Comparison of ENCODE assay signal across 9 cellular contexts in genomic region chr6:1821188-1822183, GRCh38.
A peak's percentile ranks its signal among the peaks of the same experiment; 100 is the strongest.
DNase-seq lines count a peak whose midpoint lies in the region; ATAC-seq and TF ChIP-seq lines count a peak whose summit lies in the region.
"Had no signal": no experiment of that assay in that cellular context is flagged by ENCODE, and none has a peak within 500 bp of the region (broad histone marks: within the 10 kb centered on the region; RNA-seq: fewer than 3 reads in every experiment).

No MANE protein-coding gene starts in this region.

- POLR2A ChIA-PET in HEK293 (lab: Yijun Ruan, JAX): no interaction called here

- no peaks in the 10 kb centered on the region for H3K27me3 ChIP-seq in adipocyte (replicated peaks; ENCODE audit: control insufficient read depth, insufficient read depth, low read length)
- no peaks in the 10 kb centered on the region for H3K27me3 ChIP-seq in right lobe of liver

- no peaks in the 10 kb centered on the region for H3K9me3 ChIP-seq in HEK293 (ENCODE audit: control insufficient read depth, insufficient read depth, low read depth, low read length)
- H3K9me3 ChIP-seq in adipocyte (ENCODE audit: control insufficient read depth, low read length): no peaks in the 10 kb centered on the region
- no peaks in the 10 kb centered on the region for H3K9me3 ChIP-seq in right lobe of liver

- intact Hi-C loops in right lobe of liver (cut with DNase I): no loop called here

- TF ChIP-seq CTCF in HEK293 (tag by site-specific recombination; IDR thresholded peaks at IDR 0.05) (no peak), right lobe of liver (IDR thresholded peaks at IDR 0.05) (no peak)

- no peak for TF ChIP-seq POLR2A in right lobe of liver (IDR thresholded peaks at IDR 0.05)

- CTCF ChIA-PET in HEK293 (lab: Yijun Ruan, JAX): interaction anchor here (0.5 to 1.8 kb wide), 9 partner anchors 28 to 1901 kb away, joined by 3 to 5 read pairs (median 4); no protein-coding TSS in a partner anchor

- H3K4me1 ChIP-seq in HEK293 (ENCODE audit: control insufficient read depth, insufficient read depth, low read length): peaks cover 33% of the 10 kb centered on the region
- peaks cover 42% of the 10 kb centered on the region for H3K4me1 ChIP-seq in adipocyte (ENCODE audit: control insufficient read depth, insufficient read depth, low read length)
- H3K4me1 ChIP-seq in right lobe of liver: peaks cover 0 to 16% (median 3%) of the 10 kb centered on the region in 4 donors

- DNase-seq in AG20443 (ENCODE audit: low spot score): peak; percentile 68
- peak; percentile 78 for DNase-seq in adipocyte (ENCODE audit: low read depth)
- no peak for DNase-seq in right lobe of liver
- no peak for DNase-seq in substantia nigra (lab: John Stamatoyannopoulos, UW)
- no peak for DNase-seq in CD1c-positive myeloid dendritic cell (ENCODE audit: extremely low spot score)
- DNase-seq in AML-193 (lab: John Stamatoyannopoulos, UW): no peak
- DNase-seq: natural killer cell had no signal

- 51% methylated on average over 22 of the region's 22 CpGs for WGBS in right lobe of liver (ENCODE audit: insufficient coverage, low coverage, low lambda C conversion rate, missing lambda C conversion rate)

- peak overlapping the region; percentile 41 for H3K9ac ChIP-seq in adipocyte (ENCODE audit: low read length)

- no peaks in the 10 kb centered on the region for H3K36me3 ChIP-seq in HEK293 (ENCODE audit: control insufficient read depth in 2 of 2, insufficient read depth in 1 of 2, low read length in 2 of 2)
- no peaks in the 10 kb centered on the region for H3K36me3 ChIP-seq in adipocyte (ENCODE audit: control insufficient read depth, insufficient read depth, low read length, severe bottlenecking)
- H3K36me3 ChIP-seq in right lobe of liver: no peaks in the 10 kb centered on the region

- H3K27ac ChIP-seq in HEK293 (ENCODE audit: extremely low read depth, low read depth, low read length): peak overlapping the region; percentile 83
- no peak overlapping the region for H3K27ac ChIP-seq in right lobe of liver
- H3K27ac ChIP-seq in substantia nigra (ENCODE audit: low read depth, low read length, poor library complexity, severe bottlenecking): no peak overlapping the region

- ATAC-seq in right lobe of liver (peak in 3 of 4 donors; percentile 29 to 52 (median 30)), GM21367 (IDR thresholded peaks at IDR 0.05; ENCODE audit: unreplicated experiment) (no peak)
- ATAC-seq: natural killer cell had no signal

- no peak overlapping the region for H3K4me3 ChIP-seq in HEK293 (ENCODE audit: low read depth, low read length)
- H3K4me3 ChIP-seq in adipocyte (ENCODE audit: low read length): peak overlapping the region; percentile 68
- no peak overlapping the region for H3K4me3 ChIP-seq in right lobe of liver

TF ChIP-seq in HEK293, 187 proteins besides CTCF, POLR2A, EP300 and RAD21 (continues in another document):
- TF ChIP-seq, protein P1, sequence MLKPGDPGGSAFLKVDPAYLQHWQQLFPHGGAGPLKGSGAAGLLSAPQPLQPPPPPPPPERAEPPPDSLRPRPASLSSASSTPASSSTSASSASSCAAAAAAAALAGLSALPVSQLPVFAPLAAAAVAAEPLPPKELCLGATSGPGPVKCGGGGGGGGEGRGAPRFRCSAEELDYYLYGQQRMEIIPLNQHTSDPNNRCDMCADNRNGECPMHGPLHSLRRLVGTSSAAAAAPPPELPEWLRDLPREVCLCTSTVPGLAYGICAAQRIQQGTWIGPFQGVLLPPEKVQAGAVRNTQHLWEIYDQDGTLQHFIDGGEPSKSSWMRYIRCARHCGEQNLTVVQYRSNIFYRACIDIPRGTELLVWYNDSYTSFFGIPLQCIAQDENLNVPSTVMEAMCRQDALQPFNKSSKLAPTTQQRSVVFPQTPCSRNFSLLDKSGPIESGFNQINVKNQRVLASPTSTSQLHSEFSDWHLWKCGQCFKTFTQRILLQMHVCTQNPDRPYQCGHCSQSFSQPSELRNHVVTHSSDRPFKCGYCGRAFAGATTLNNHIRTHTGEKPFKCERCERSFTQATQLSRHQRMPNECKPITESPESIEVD (tag by site-specific recombination; IDR thresholded peaks at IDR 0.05): peak; percentile 99
- TF ChIP-seq SP7 (tag by site-specific recombination; IDR thresholded peaks at IDR 0.05): peak; percentile 62; the same call in 1 of the 2 replicates
- TF ChIP-seq ZNF335 (tag by site-specific recombination; conservative IDR thresholded peaks at IDR 0.05): peak; percentile 86
- TF ChIP-seq, protein P2, sequence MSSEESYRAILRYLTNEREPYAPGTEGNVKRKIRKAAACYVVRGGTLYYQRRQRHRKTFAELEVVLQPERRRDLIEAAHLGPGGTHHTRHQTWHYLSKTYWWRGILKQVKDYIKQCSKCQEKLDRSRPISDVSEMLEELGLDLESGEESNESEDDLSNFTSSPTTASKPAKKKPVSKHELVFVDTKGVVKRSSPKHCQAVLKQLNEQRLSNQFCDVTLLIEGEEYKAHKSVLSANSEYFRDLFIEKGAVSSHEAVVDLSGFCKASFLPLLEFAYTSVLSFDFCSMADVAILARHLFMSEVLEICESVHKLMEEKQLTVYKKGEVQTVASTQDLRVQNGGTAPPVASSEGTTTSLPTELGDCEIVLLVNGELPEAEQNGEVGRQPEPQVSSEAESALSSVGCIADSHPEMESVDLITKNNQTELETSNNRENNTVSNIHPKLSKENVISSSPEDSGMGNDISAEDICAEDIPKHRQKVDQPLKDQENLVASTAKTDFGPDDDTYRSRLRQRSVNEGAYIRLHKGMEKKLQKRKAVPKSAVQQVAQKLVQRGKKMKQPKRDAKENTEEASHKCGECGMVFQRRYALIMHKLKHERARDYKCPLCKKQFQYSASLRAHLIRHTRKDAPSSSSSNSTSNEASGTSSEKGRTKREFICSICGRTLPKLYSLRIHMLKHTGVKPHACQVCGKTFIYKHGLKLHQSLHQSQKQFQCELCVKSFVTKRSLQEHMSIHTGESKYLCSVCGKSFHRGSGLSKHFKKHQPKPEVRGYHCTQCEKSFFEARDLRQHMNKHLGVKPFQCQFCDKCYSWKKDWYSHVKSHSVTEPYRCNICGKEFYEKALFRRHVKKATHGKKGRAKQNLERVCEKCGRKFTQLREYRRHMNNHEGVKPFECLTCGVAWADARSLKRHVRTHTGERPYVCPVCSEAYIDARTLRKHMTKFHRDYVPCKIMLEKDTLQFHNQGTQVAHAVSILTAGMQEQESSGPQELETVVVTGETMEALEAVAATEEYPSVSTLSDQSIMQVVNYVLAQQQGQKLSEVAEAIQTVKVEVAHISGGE (tag by site-specific recombination; conservative IDR thresholded peaks at IDR 0.05; ENCODE audit: low read depth): peak; percentile 32; the same call in 1 of the 2 replicates
- TF ChIP-seq ZSCAN23 (tag by site-specific recombination; IDR thresholded peaks at IDR 0.05): no peak
- 0 out of 2 replicates have a peak, but pooled peaks have one; percentile 33 for TF ChIP-seq MZF1 (tag by site-specific recombination; IDR thresholded peaks at IDR 0.05; ENCODE audit: borderline replicate concordance)
- TF ChIP-seq, protein P3, sequence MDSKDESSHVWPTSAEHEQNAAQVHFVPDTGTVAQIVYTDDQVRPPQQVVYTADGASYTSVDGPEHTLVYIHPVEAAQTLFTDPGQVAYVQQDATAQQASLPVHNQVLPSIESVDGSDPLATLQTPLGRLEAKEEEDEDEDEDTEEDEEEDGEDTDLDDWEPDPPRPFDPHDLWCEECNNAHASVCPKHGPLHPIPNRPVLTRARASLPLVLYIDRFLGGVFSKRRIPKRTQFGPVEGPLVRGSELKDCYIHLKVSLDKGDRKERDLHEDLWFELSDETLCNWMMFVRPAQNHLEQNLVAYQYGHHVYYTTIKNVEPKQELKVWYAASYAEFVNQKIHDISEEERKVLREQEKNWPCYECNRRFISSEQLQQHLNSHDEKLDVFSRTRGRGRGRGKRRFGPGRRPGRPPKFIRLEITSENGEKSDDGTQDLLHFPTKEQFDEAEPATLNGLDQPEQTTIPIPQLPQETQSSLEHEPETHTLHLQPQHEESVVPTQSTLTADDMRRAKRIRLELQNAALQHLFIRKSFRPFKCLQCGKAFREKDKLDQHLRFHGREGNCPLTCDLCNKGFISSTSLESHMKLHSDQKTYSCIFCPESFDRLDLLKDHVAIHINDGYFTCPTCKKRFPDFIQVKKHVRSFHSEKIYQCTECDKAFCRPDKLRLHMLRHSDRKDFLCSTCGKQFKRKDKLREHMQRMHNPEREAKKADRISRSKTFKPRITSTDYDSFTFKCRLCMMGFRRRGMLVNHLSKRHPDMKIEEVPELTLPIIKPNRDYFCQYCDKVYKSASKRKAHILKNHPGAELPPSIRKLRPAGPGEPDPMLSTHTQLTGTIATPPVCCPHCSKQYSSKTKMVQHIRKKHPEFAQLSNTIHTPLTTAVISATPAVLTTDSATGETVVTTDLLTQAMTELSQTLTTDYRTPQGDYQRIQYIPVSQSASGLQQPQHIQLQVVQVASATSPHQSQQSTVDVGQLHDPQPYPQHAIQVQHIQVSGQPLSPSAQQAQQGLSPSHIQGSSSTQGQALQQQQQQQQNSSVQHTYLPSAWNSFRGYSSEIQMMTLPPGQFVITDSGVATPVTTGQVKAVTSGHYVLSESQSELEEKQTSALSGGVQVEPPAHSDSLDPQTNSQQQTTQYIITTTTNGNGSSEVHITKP (tag by site-specific recombination; IDR thresholded peaks at IDR 0.05): 0 out of 2 replicates have a peak, but pooled peaks have one; percentile 11
- peak; percentile 70 for TF ChIP-seq ZNF843 (tag by site-specific recombination; IDR thresholded peaks at IDR 0.05)
- TF ChIP-seq ZBTB44 (tag by site-specific recombination; IDR thresholded peaks at IDR 0.05): peak; percentile 96

Comparison
In these comparisons a context has a peak if more than half of its experiments do, and no peak if none do; other contexts are left out.
1. DNase-seq: peak in AG20443 (single experiment) and adipocyte (single experiment); none in right lobe of liver (0 of 3), substantia nigra (0 of 49), CD1c-positive myeloid dendritic cell (single experiment) and AML-193 (0 of 2).